In the genomic region with DNA sequence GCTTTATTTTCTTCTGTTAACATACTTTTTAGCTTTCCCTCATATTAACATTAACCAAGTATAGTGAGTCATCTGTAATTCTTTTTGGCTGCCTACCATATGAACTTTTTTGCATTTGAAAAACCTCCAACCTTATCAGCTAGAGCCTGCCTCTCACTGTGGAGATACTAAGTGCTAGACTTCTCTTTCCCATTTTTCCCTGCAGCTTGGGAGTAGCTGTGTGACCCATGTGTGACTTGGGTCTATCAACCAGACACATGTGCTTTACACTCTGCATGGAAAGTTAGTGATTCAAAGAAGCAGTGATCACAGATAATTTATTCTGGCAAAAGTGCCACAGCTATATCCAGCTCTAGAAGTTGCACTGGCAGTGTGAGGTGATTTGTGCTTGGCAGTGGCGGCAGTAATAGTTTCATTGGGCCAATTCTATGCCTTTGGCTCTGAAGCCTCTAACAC, we compare ENCODE assay signal across 11 cellular contexts. TPM values are rescaled to one million over a fixed set of nuclear protein-coding genes. Genes with fewer than 3 reads are reported as not detected.
DNase-seq lines count a peak whose midpoint lies in the region; ATAC-seq and TF ChIP-seq lines count a peak whose summit lies in the region.
"Had no signal": no experiment of that assay in that cellular context is flagged by ENCODE, and none has a peak within 500 bp of the region (broad histone marks: within the 10 kb centered on the region; RNA-seq: fewer than 3 reads in every experiment).

No MANE protein-coding gene starts in this region.

- peaks cover 0 to 31% of the 10 kb centered on the region in 2 donors for H3K4me1 ChIP-seq in ascending aorta
- H3K4me1 ChIP-seq in heart right ventricle, result peaks cover 0 to 25% (median 8%) of the 10 kb centered on the region in 9 donors
- peaks cover 29 to 55% of the 10 kb centered on the region in 2 donors for H3K4me1 ChIP-seq in thoracic aorta (ENCODE audit: control insufficient read depth in 1 of 2, low read depth in 2 of 2)
- H3K4me1 ChIP-seq: SJSA1 had no signal

- peaks cover 24% of the 10 kb centered on the region for H3K36me3 Mint-ChIP-seq in natural killer cell

- H3K4me1 Mint-ChIP-seq in natural killer cell, result no peaks in the 10 kb centered on the region

- no peak overlapping the region for H3K4me3 Mint-ChIP-seq in natural killer cell
- H3K4me3 Mint-ChIP-seq: activated CD4-positive, alpha-beta T cell treated with anti-CD3 and anti-CD28 coated beads for 36 hours had no signal

- H3K9me3 ChIP-seq in ascending aorta (no peaks in the 10 kb centered on the region), heart right ventricle (no peaks in the 10 kb centered on the region), thoracic aorta (no peaks in the 10 kb centered on the region)
- H3K9me3 ChIP-seq: ovary, SJSA1 had no signal

- DNase-seq in HCEC 1CT (peak; percentile 61), ascending aorta (ENCODE audit: low spot score in 2 of 2) (peak in 1 of 2 donors; percentile 63), heart right ventricle (peak in 1 of 2 donors; percentile 28), thoracic aorta (ENCODE audit: low spot score) (no peak), foreskin melanocyte (no peak), natural killer cell (no peak)
- no peak for DNase-seq in activated CD4-positive, alpha-beta T cell treated with anti-CD3 and anti-CD28 coated beads for 4 hours
- DNase-seq: activated CD4-positive, alpha-beta T cell treated with anti-CD3 and anti-CD28 coated beads for 36 hours; ovary had no signal

- H3K27ac ChIP-seq in ascending aorta (peak overlapping the region; percentile 29 to 62), heart right ventricle (peak overlapping the region in 7 of 10 donors; percentile 18 to 73 (median 51)), thoracic aorta (peak overlapping the region; percentile 36 to 59)
- H3K27ac ChIP-seq: ovary, SJSA1 had no signal

- no peaks in the 10 kb centered on the region for H3K27me3 ChIP-seq in ascending aorta
- no peaks in the 10 kb centered on the region for H3K27me3 ChIP-seq in heart right ventricle
- no peaks in the 10 kb centered on the region for H3K27me3 ChIP-seq in thoracic aorta (replicated peaks; ENCODE audit: insufficient read depth)
- H3K27me3 ChIP-seq: ovary, SJSA1 had no signal

- H3K9me3 Mint-ChIP-seq in natural killer cell, result no peaks in the 10 kb centered on the region

- intact Hi-C loops in ascending aorta (cut with DNase I), result loop anchor here (5.0 kb wide), 1 partner anchor 37 kb away; the partner anchor contains the start of genes CAMKMT and PREPL
- intact Hi-C loops in heart right ventricle (cut with DNase I), result no loop called here
- intact Hi-C loops in natural killer cell (cut with micrococcal nuclease), result no loop called here

- H3K4me3 ChIP-seq in ascending aorta (no peak overlapping the region), heart right ventricle (no peak overlapping the region), thoracic aorta (peak overlapping the region; percentile 16)
- H3K4me3 ChIP-seq: ovary, SJSA1 had no signal

- no peaks in the 10 kb centered on the region for H3K27me3 Mint-ChIP-seq in natural killer cell (ENCODE audit: low read depth in 2 of 2)
- H3K27me3 Mint-ChIP-seq: activated CD4-positive, alpha-beta T cell treated with anti-CD3 and anti-CD28 coated beads for 36 hours had no signal

- H3K36me3 ChIP-seq in ascending aorta, result peaks cover 33 to 56% of the 10 kb centered on the region in 2 donors
- peaks cover 0 to 100% (median 54%) of the 10 kb centered on the region in 9 donors for H3K36me3 ChIP-seq in heart right ventricle
- H3K36me3 ChIP-seq in thoracic aorta, result peaks cover 24% of the 10 kb centered on the region
- H3K36me3 ChIP-seq: ovary had no signal

- H3K27ac Mint-ChIP-seq in natural killer cell, result no peak overlapping the region
- H3K27ac Mint-ChIP-seq: activated CD4-positive, alpha-beta T cell treated with anti-CD3 and anti-CD28 coated beads for 36 hours had no signal

- ATAC-seq in heart right ventricle (peak; percentile 70 to 96 (median 90)), thoracic aorta (ENCODE audit: insufficient number of reproducible peaks, low FRiP score, low read depth) (no peak), natural killer cell (no peak)
- ATAC-seq: activated CD4-positive, alpha-beta T cell treated with anti-CD3 and anti-CD28 coated beads for 36 hours had no signal

- TF ChIP-seq CTCF in ascending aorta (IDR thresholded peaks at IDR 0.05) (no peak), heart right ventricle (IDR thresholded peaks at IDR 0.05) (no peak), thoracic aorta (IDR thresholded peaks at IDR 0.05) (no peak), natural killer cell (IDR thresholded peaks at IDR 0.05) (no peak)

- 19 to 62% methylated on average over 1 of the region's 1 CpG for WGBS in heart right ventricle, 2 donors

RNA-seq across cellular contexts. Expression of gene PREPL, which starts 36.3 kb away (rescaled TPM):
- total RNA-seq in ascending aorta (22.6 TPM), heart right ventricle (100 to 1,000 TPM in 5 of 10 donors, 10 to 100 TPM in 5; 69.1 to 132 (median 101) TPM), thoracic aorta (10 to 100 TPM; 56.0 to 65.2 TPM), natural killer cell (10 to 100 TPM; 17.2 to 23.2 (median 18.4) TPM)
- 10 to 100 TPM in 1 of 2 donors, 1 to 10 TPM in 1; 8.5 to 14.3 TPM for polyA plus RNA-seq in heart right ventricle

RNA-seq across cellular contexts. Expression of gene CAMKMT, which starts 36.7 kb away (rescaled TPM):
- total RNA-seq in ascending aorta (5.1 TPM), heart right ventricle (1 to 10 TPM; 4.1 to 6.4 (median 4.9) TPM), thoracic aorta (10 to 100 TPM in 1 of 2 donors, 1 to 10 TPM in 1; 4.7 to 11.6 TPM), natural killer cell (10 to 100 TPM; 18.1 to 25.0 (median 20.6) TPM)
- polyA plus RNA-seq in heart right ventricle, result 1 to 10 TPM; 4.7 to 4.9 TPM

RNA-seq across cellular contexts. Expression of gene SLC3A1, which starts 49.7 kb away (rescaled TPM):
- total RNA-seq in ascending aorta, result 1.1 TPM
- under 1 TPM in 1 of 10 donors, not detected in 9; 0.28 TPM for total RNA-seq in heart right ventricle
- under 1 TPM; 0.15 to 0.16 TPM for polyA plus RNA-seq in heart right ventricle
- total RNA-seq in thoracic aorta, result under 1 TPM; 0.71 to 0.81 TPM
- total RNA-seq in natural killer cell, result under 1 TPM; 0.63 to 0.93 (median 0.82) TPM
- total RNA-seq: activated CD4-positive, alpha-beta T cell treated with anti-CD3 and anti-CD28 coated beads for 36 hours; H1; SJSA1 had no signal
- polyA plus RNA-seq: H1 had no signal

Comparison
In these comparisons a context has a peak if more than half of its experiments do, and no peak if none do; other contexts are left out.
1. ATAC-seq: peak in heart right ventricle (8 of 8); none in thoracic aorta (single experiment) and natural killer cell (0 of 3).
2. Peak in every context shown above with its lines, with median percentiles within 50 percentile points of each other: H3K27ac ChIP-seq.